In the genomic region with DNA sequence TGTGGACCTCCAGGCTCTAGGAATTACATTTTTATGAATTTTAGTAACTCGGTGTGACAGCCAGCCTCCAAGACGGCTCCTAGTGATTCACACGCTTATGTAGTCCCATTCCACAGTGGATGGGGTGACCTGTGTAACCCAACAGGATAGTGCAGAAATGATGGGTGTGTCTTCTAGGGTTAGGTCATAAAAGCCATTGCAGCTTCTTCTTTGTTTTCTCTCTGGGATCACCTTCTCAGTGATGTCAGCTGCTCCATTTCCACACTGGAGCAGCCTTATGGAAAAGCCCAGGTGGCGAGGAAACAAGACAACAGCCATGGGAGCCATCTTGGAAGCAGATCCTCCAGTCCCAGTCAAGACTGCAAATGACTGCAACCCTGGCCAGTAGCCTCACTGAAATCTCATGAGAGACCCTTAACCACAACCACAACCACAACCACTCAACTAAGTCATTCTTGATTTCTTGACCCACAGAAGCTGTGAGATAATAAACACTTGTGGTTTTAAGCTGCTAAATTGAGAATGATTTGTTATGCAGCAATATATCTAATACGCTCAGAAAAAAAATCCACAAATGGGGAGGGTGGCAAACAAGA, we compare ENCODE assay signal across 12 cellular contexts. TPM values are rescaled to one million over a fixed set of nuclear protein-coding genes. Genes with fewer than 3 reads are reported as not detected.
DNase-seq lines count a peak whose midpoint lies in the region; ATAC-seq, FAIRE-seq and TF ChIP-seq lines count a peak whose summit lies in the region.
"Had no signal": no experiment of that assay in that cellular context is flagged by ENCODE, and none has a peak within 500 bp of the region (broad histone marks: within the 10 kb centered on the region; RNA-seq: fewer than 3 reads in every experiment).

No MANE protein-coding gene starts in this region.

- ATAC-seq in GM18907 (IDR thresholded peaks at IDR 0.05; ENCODE audit: unreplicated experiment) (peak; percentile 50), HG03442 (IDR thresholded peaks at IDR 0.05; ENCODE audit: unreplicated experiment) (peak; percentile 40), GM19023 (IDR thresholded peaks at IDR 0.05; ENCODE audit: unreplicated experiment) (no peak)
- ATAC-seq: Panc1 had no signal

- H3K27ac Mint-ChIP-seq in astrocyte (ENCODE audit: unreplicated experiment) = no peak overlapping the region

- no peak overlapping the region for H3K4me3 Mint-ChIP-seq in astrocyte (ENCODE audit: unreplicated experiment)

- H3K4me2 ChIP-seq in BLaER1 treated with 17β-estradiol and CSF1 and Interleukin-3, amounts not matched to agents 10 nM and 100 nM = peak overlapping the region; percentile 1 to 90 (median 82)
- no peak overlapping the region for H3K4me2 ChIP-seq in astrocyte (ENCODE audit: low read length)

- H3K27me3 Mint-ChIP-seq in astrocyte (ENCODE audit: low read depth, unreplicated experiment) = no peaks in the 10 kb centered on the region

- H3K36me3 Mint-ChIP-seq in astrocyte (ENCODE audit: low read depth, unreplicated experiment) = no peaks in the 10 kb centered on the region

- H2AFZ ChIP-seq in astrocyte (ENCODE audit: low read depth, low read length) = no peak overlapping the region

- no peak overlapping the region for H3K9ac ChIP-seq in BLaER1 treated with 17β-estradiol and CSF1 and Interleukin-3, amounts not matched to agents 10 nM and 100 nM
- H3K9ac ChIP-seq in astrocyte (ENCODE audit: low read length) = no peak overlapping the region

- no peak overlapping the region for H3K4me3 ChIP-seq in BLaER1 treated with 17β-estradiol and CSF1 and Interleukin-3, amounts not matched to agents 10 nM and 100 nM
- no peak overlapping the region for H3K4me3 ChIP-seq in astrocyte (ENCODE audit: insufficient read depth, low read depth, low read length)
- no peak overlapping the region for H3K4me3 ChIP-seq in BE2C (ENCODE audit: low read depth, low read length)
- H3K4me3 ChIP-seq: uterus had no signal

- H3K79me2 ChIP-seq in astrocyte (ENCODE audit: insufficient read depth, low read length) = no peaks in the 10 kb centered on the region

- peak; percentile 92 for DNase-seq in astrocyte (ENCODE audit: low read depth)
- DNase-seq in BE2C = no peak
- DNase-seq in SW 1271 (lab: John Stamatoyannopoulos, UW) = no peak
- no peak for DNase-seq in kidney glomerular epithelial cell (lab: John Stamatoyannopoulos, UW)
- DNase-seq: activated gamma-delta T cell, DMS153, uterus had no signal

- H3K9me3 Mint-ChIP-seq in astrocyte (ENCODE audit: unreplicated experiment) = no peaks in the 10 kb centered on the region

- H3K4me1 Mint-ChIP-seq in astrocyte (ENCODE audit: low read depth, unreplicated experiment) = peaks cover 30% of the 10 kb centered on the region

- no peak for FAIRE-seq in astrocyte (lab: Jason Lieb, UNC)

- H3K36me3 ChIP-seq in BLaER1 treated with 17β-estradiol and CSF1 and Interleukin-3, amounts not matched to agents 10 nM and 100 nM = no peaks in the 10 kb centered on the region
- H3K36me3 ChIP-seq in astrocyte (ENCODE audit: insufficient read depth, low read length) = no peaks in the 10 kb centered on the region
- H3K36me3 ChIP-seq in BE2C = no peaks in the 10 kb centered on the region
- H3K36me3 ChIP-seq: uterus had no signal

- peaks cover 62 to 80% (median 73%) of the 10 kb centered on the region in 10 experiments for H3K4me1 ChIP-seq in BLaER1 treated with 17β-estradiol and CSF1 and Interleukin-3, amounts not matched to agents 10 nM and 100 nM
- H3K4me1 ChIP-seq in astrocyte (ENCODE audit: insufficient read depth, low read length) (peaks cover 35% of the 10 kb centered on the region), BE2C (peaks cover 3% of the 10 kb centered on the region; the same call in 1 of the 2 replicates)
- H3K4me1 ChIP-seq: uterus had no signal

- TF ChIP-seq CTCF in astrocyte (IDR thresholded peaks at IDR 0.05; ENCODE audit: insufficient read depth, low read depth, low read length) (no peak), BE2C (IDR thresholded peaks at IDR 0.05; ENCODE audit: low read depth, low read length) (no peak)

- H3K27me3 ChIP-seq in BLaER1 treated with 17β-estradiol and CSF1 and Interleukin-3, amounts not matched to agents 10 nM and 100 nM = peaks cover 14 to 64% (median 29%) of the 10 kb centered on the region in 11 experiments
- H3K27me3 ChIP-seq in astrocyte (ENCODE audit: insufficient read depth, low read length) (peaks cover 11% of the 10 kb centered on the region), BE2C (no peaks in the 10 kb centered on the region)
- H3K27me3 ChIP-seq: uterus had no signal

- H3K27ac ChIP-seq in BLaER1 treated with 17β-estradiol and CSF1 and Interleukin-3, amounts not matched to agents 10 nM and 100 nM = peak overlapping the region in 1 of 11 experiments; percentile 38; a peak in 1 of 22 replicates
- H3K27ac ChIP-seq in astrocyte (ENCODE audit: low read depth, low read length) = no peak overlapping the region
- H3K27ac ChIP-seq: uterus had no signal

- H3K9me3 ChIP-seq in BLaER1 treated with 17β-estradiol and CSF1 and Interleukin-3, amounts not matched to agents 10 nM and 100 nM (replicated peaks in 1 of 11) = peaks cover 16 to 30% (median 24%) of the 10 kb centered on the region in 11 experiments
- peaks cover 3% of the 10 kb centered on the region for H3K9me3 ChIP-seq in astrocyte (ENCODE audit: insufficient read depth, low read depth, low read length)
- H3K9me3 ChIP-seq in BE2C = peaks cover 4% of the 10 kb centered on the region; the same call in 1 of the 2 replicates
- H3K9me3 ChIP-seq: uterus had no signal

- H4K20me1 ChIP-seq in BLaER1 treated with 17β-estradiol and CSF1 and Interleukin-3, amounts not matched to agents 10 nM and 100 nM = peaks cover 0 to 6% (median 0%) of the 10 kb centered on the region in 11 experiments; a peak in 4 of 22 replicates
- H4K20me1 ChIP-seq in astrocyte (ENCODE audit: insufficient read depth, low read length) = no peaks in the 10 kb centered on the region

RNA-seq across cellular contexts. Expression of gene GNPDA1, which starts 5.1 kb away (rescaled TPM):
- 23.1 and 30.7 TPM in 2 replicates for total RNA-seq in astrocyte
- 95.4 TPM for polyA plus RNA-seq in BE2C (2012; ENCODE audit: insufficient read depth, insufficient read length, low read depth)

RNA-seq across cellular contexts. Expression of gene RNF14, which starts 49.0 kb away (rescaled TPM):
- total RNA-seq in astrocyte = 96.5 and 105 TPM in 2 replicates
- polyA plus RNA-seq in BE2C (2012; ENCODE audit: insufficient read depth, insufficient read length, low read depth) = 84.7 TPM

RNA-seq across cellular contexts. Expression of gene PCDH12, which starts 59.9 kb away (rescaled TPM):
- 0.02 TPM in 1 of 2 replicates, not detected in the other for total RNA-seq in astrocyte
- polyA plus RNA-seq in BE2C (2012; ENCODE audit: insufficient read depth, insufficient read length, low read depth) = 2.4 TPM
